Comparison of ENCODE assay signal across 17 cellular contexts in the genomic region with DNA sequence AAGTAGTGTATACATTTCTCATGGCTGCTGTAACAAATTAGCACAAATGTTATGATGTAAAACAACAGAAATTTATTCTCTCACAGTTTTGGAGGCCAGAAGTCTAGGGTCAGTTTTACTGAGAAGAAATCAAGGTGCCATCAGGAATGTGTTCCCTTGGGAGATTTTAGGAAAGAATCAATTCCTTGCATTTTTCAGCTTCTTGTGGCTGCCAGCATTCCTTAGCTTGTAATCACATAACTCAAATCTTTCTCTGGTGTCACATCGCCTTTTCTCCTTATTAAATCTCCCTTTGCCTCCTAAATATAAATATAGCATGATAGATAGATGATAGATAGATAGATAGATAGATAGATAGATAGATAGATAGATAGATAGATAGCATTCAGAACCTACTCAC.
A peak's percentile ranks its signal among the peaks of the same experiment; 100 is the strongest.
DNase-seq lines count a peak whose midpoint lies in the region; ATAC-seq and TF ChIP-seq lines count a peak whose summit lies in the region.
"Had no signal": no experiment of that assay in that cellular context is flagged by ENCODE, and none has a peak within 500 bp of the region (broad histone marks: within the 10 kb centered on the region; RNA-seq: fewer than 3 reads in every experiment).

No MANE protein-coding gene starts in this region.

- no peaks in the 10 kb centered on the region for H3K9me3 Mint-ChIP-seq in activated T-helper 1 cell treated with anti-CD3 and anti-CD28 coated beads, Interleukin-12 subunit alpha, Interleukin-12 subunit beta, Interleukin-2, Interleukin-4 antibody, amounts not matched to agents 30 ng/mL and 10 ng/mL and 1 ng/mL, durations not matched to agents 14 hours and 24 hours and 36 hours

- H3F3A ChIP-seq in SK-N-SH (replicated peaks; ENCODE audit: insufficient read depth) (no peaks in the 10 kb centered on the region), smooth muscle cell (ENCODE audit: low read depth) (no peaks in the 10 kb centered on the region)

- WGBS in SK-N-SH (ENCODE audit: low lambda C conversion rate), result 10% methylated on average over 1 of the region's 1 CpG
- WGBS in smooth muscle cell (ENCODE audit: low lambda C conversion rate), result 23% methylated on average over 1 of the region's 1 CpG

- no peak for TF ChIP-seq RAD21 in SK-N-SH (IDR thresholded peaks at IDR 0.05; ENCODE audit: low read length)

- H3K4me3 Mint-ChIP-seq in activated T-helper 1 cell treated with anti-CD3 and anti-CD28 coated beads, Interleukin-12 subunit alpha, Interleukin-12 subunit beta, Interleukin-2, Interleukin-4 antibody, amounts not matched to agents 30 ng/mL and 10 ng/mL and 1 ng/mL, durations not matched to agents 14 hours and 24 hours and 36 hours, result no peak overlapping the region
- H3K4me3 Mint-ChIP-seq: CD8-positive, alpha-beta T cell had no signal

- H3K9me3 ChIP-seq in SK-N-SH (no peaks in the 10 kb centered on the region), smooth muscle cell (replicated peaks; ENCODE audit: low read depth) (no peaks in the 10 kb centered on the region)
- H3K9me3 ChIP-seq: BLaER1 had no signal

- no peaks in the 10 kb centered on the region for H3K9me2 ChIP-seq in SK-N-SH

- no peak overlapping the region for H3K4me2 ChIP-seq in SK-N-SH
- H3K4me2 ChIP-seq in smooth muscle cell, result peak overlapping the region; percentile 19
- H3K4me2 ChIP-seq: BLaER1 had no signal

- H3K4me1 Mint-ChIP-seq in activated T-helper 1 cell treated with anti-CD3 and anti-CD28 coated beads, Interleukin-12 subunit alpha, Interleukin-12 subunit beta, Interleukin-2, Interleukin-4 antibody, amounts not matched to agents 30 ng/mL and 10 ng/mL and 1 ng/mL, durations not matched to agents 14 hours and 24 hours and 36 hours (ENCODE audit: low read depth), result no peaks in the 10 kb centered on the region

- no peak overlapping the region for H3K27ac Mint-ChIP-seq in activated T-helper 1 cell treated with anti-CD3 and anti-CD28 coated beads, Interleukin-12 subunit alpha, Interleukin-12 subunit beta, Interleukin-2, Interleukin-4 antibody, amounts not matched to agents 30 ng/mL and 10 ng/mL and 1 ng/mL, durations not matched to agents 14 hours and 24 hours and 36 hours
- H3K27ac Mint-ChIP-seq: CD8-positive, alpha-beta T cell had no signal

- no peaks in the 10 kb centered on the region for H3K79me2 ChIP-seq in SK-N-SH (ENCODE audit: insufficient read depth)
- no peaks in the 10 kb centered on the region for H3K79me2 ChIP-seq in smooth muscle cell (ENCODE audit: low read depth)

- H3K27me3 ChIP-seq in SK-N-SH (ENCODE audit: insufficient read depth) (no peaks in the 10 kb centered on the region), smooth muscle cell (ENCODE audit: low read depth) (no peaks in the 10 kb centered on the region)
- H3K27me3 ChIP-seq: BLaER1 had no signal

- H3K4me3 ChIP-seq in SK-N-SH (ENCODE audit: low read depth in 2 of 2, low read length in 1 of 2), result no peak overlapping the region
- H3K4me3 ChIP-seq in smooth muscle cell, result no peak overlapping the region
- H3K4me3 ChIP-seq: BLaER1 had no signal

- H4K20me1 ChIP-seq in SK-N-SH (ENCODE audit: insufficient read depth), result no peaks in the 10 kb centered on the region
- no peaks in the 10 kb centered on the region for H4K20me1 ChIP-seq in smooth muscle cell (ENCODE audit: low read depth)
- H4K20me1 ChIP-seq: BLaER1 had no signal

- CTCF ChIA-PET in SK-N-SH (lab: Yijun Ruan, JAX), result no interaction called here

- no peaks in the 10 kb centered on the region for H3K36me3 ChIP-seq in SK-N-SH (replicated peaks in 1 of 2; ENCODE audit: control insufficient read depth in 1 of 2, insufficient read depth in 2 of 2, low read length in 1 of 2)
- no peaks in the 10 kb centered on the region for H3K36me3 ChIP-seq in smooth muscle cell (ENCODE audit: low read depth)
- H3K36me3 ChIP-seq: BLaER1 had no signal

- no peak for ATAC-seq in SK-N-SH treated with all-trans-retinoic acid at 6 μM for 48 hours
- no peak for ATAC-seq in left ventricle myocardium superior
- ATAC-seq in left cardiac atrium, result no peak
- ATAC-seq: CD8-positive, alpha-beta T cell had no signal

- no peak overlapping the region for H2AFZ ChIP-seq in SK-N-SH (ENCODE audit: low read depth)
- H2AFZ ChIP-seq in smooth muscle cell (ENCODE audit: low read depth), result no peak overlapping the region

- intact Hi-C loops in activated T-helper 1 cell treated with anti-CD3 and anti-CD28 coated beads, Interleukin-12 subunit alpha, Interleukin-12 subunit beta, Interleukin-2, Interleukin-4 antibody, amounts not matched to agents 30 ng/mL and 10 ng/mL and 1 ng/mL, durations not matched to agents 14 hours and 24 hours and 36 hours (cut with micrococcal nuclease), result no loop called here
- intact Hi-C loops in left ventricle myocardium superior (cut with micrococcal nuclease), result no loop called here
- intact Hi-C loops in left cardiac atrium (cut with DNase I), result no loop called here

- TF ChIP-seq EP300 in SK-N-SH (IDR thresholded peaks at IDR 0.05; ENCODE audit: borderline replicate concordance in 1 of 2, low read depth in 1 of 2, low read length in 1 of 2), result no peak

- no peaks in the 10 kb centered on the region for H3K27me3 Mint-ChIP-seq in activated T-helper 1 cell treated with anti-CD3 and anti-CD28 coated beads, Interleukin-12 subunit alpha, Interleukin-12 subunit beta, Interleukin-2, Interleukin-4 antibody, amounts not matched to agents 30 ng/mL and 10 ng/mL and 1 ng/mL, durations not matched to agents 14 hours and 24 hours and 36 hours (ENCODE audit: insufficient read depth)

- H3K9ac ChIP-seq in SK-N-SH (no peak overlapping the region), smooth muscle cell (ENCODE audit: low read depth) (peak overlapping the region; percentile 17)
- H3K9ac ChIP-seq: BLaER1 had no signal

- POLR2A ChIA-PET in SK-N-SH (lab: Yijun Ruan, JAX), result no interaction called here

- TF ChIP-seq CTCF in SK-N-SH (IDR thresholded peaks at IDR 0.05) (no peak), smooth muscle cell (IDR thresholded peaks at IDR 0.05; ENCODE audit: borderline replicate concordance, insufficient read depth, poor library complexity, severe bottlenecking) (no peak)

- no peaks in the 10 kb centered on the region for H3K36me3 Mint-ChIP-seq in activated T-helper 1 cell treated with anti-CD3 and anti-CD28 coated beads, Interleukin-12 subunit alpha, Interleukin-12 subunit beta, Interleukin-2, Interleukin-4 antibody, amounts not matched to agents 30 ng/mL and 10 ng/mL and 1 ng/mL, durations not matched to agents 14 hours and 24 hours and 36 hours (ENCODE audit: low read depth)
- H3K36me3 Mint-ChIP-seq: CD8-positive, alpha-beta T cell had no signal

- DNase-seq in SK-N-SH (no peak), astrocyte of the hippocampus (ENCODE audit: low read depth, low spot score) (peak; percentile 63), kidney tubule cell (ENCODE audit: low spot score) (peak; percentile 2), smooth muscle cell (lab: John Stamatoyannopoulos, UW; ENCODE audit: unreplicated experiment) (no peak), left ventricle myocardium superior (no peak), left cardiac atrium (no peak)
- no peak for DNase-seq in activated T-helper 1 cell treated with anti-CD3 and anti-CD28 coated beads, Interleukin-12 subunit alpha, Interleukin-12 subunit beta, Interleukin-2, Interleukin-4 antibody, amounts not matched to agents 30 ng/mL and 10 ng/mL and 1 ng/mL, durations not matched to agents 14 hours and 24 hours and 36 hours (ENCODE audit: low spot score)
- DNase-seq: CD8-positive, alpha-beta T cell; DMS79; MM.1S; NCI-H1092 treated with DMSO at 0.1 percent for 48 hours; NCI-H1930; NCI-H69; SIG-M5 had no signal

- no peaks in the 10 kb centered on the region; a peak in 1 of 4 replicates for H3K4me1 ChIP-seq in SK-N-SH (ENCODE audit: control insufficient read depth in 1 of 2, insufficient read depth in 2 of 2, low read depth in 1 of 2, low read length in 1 of 2)
- no peaks in the 10 kb centered on the region for H3K4me1 ChIP-seq in smooth muscle cell (ENCODE audit: low read depth)
- H3K4me1 ChIP-seq: BLaER1 had no signal

- H3K27ac ChIP-seq in SK-N-SH (ENCODE audit: low read depth in 2 of 2, low read length in 1 of 2) (no peak overlapping the region), smooth muscle cell (ENCODE audit: low read depth) (peak overlapping the region; percentile 51)
- H3K27ac ChIP-seq: 22Rv1, BLaER1 had no signal

TF ChIP-seq in SK-N-SH treated with all-trans-retinoic acid at 6 μM for 48 hours, 23 proteins besides CTCF, POLR2A, EP300 and RAD21:
- 0 out of 2 replicates have a peak, but pooled peaks have one; percentile 10 for TF ChIP-seq GLIS3 (CRISPR knock-in tag; IDR thresholded peaks at IDR 0.05)
- TF ChIP-seq ISL1 (CRISPR knock-in tag; IDR thresholded peaks at IDR 0.05), result peak; percentile 66
- TF ChIP-seq SNAI2 (CRISPR knock-in tag; IDR thresholded peaks at IDR 0.05), result no peak

TF ChIP-seq in SK-N-SH, 30 proteins besides CTCF, POLR2A, EP300 and RAD21 (continues in another document):
- TF ChIP-seq NFIC (IDR thresholded peaks at IDR 0.05; ENCODE audit: borderline replicate concordance), result no peak
- TF ChIP-seq ELF1 (IDR thresholded peaks at IDR 0.05), result no peak
- no peak for TF ChIP-seq FOSL2 (IDR thresholded peaks at IDR 0.05; ENCODE audit: borderline replicate concordance, low read depth)
- no peak for TF ChIP-seq YY1 (IDR thresholded peaks at IDR 0.05; ENCODE audit: low read depth)
- TF ChIP-seq, protein P1, sequence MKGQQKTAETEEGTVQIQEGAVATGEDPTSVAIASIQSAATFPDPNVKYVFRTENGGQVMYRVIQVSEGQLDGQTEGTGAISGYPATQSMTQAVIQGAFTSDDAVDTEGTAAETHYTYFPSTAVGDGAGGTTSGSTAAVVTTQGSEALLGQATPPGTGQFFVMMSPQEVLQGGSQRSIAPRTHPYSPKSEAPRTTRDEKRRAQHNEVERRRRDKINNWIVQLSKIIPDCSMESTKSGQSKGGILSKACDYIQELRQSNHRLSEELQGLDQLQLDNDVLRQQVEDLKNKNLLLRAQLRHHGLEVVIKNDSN (IDR thresholded peaks at IDR 0.05; ENCODE audit: borderline replicate concordance, low read depth), result no peak
- TF ChIP-seq GABPA (IDR thresholded peaks at IDR 0.05; ENCODE audit: low read depth), result no peak
- TF ChIP-seq, protein P2, sequence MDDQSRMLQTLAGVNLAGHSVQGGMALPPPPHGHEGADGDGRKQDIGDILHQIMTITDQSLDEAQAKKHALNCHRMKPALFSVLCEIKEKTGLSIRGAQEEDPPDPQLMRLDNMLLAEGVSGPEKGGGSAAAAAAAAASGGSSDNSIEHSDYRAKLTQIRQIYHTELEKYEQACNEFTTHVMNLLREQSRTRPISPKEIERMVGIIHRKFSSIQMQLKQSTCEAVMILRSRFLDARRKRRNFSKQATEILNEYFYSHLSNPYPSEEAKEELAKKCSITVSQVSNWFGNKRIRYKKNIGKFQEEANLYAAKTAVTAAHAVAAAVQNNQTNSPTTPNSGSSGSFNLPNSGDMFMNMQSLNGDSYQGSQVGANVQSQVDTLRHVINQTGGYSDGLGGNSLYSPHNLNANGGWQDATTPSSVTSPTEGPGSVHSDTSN (IDR thresholded peaks at IDR 0.05), result no peak
- TF ChIP-seq, protein P3, sequence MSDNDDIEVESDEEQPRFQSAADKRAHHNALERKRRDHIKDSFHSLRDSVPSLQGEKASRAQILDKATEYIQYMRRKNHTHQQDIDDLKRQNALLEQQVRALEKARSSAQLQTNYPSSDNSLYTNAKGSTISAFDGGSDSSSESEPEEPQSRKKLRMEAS (IDR thresholded peaks at IDR 0.05; ENCODE audit: low read depth), result no peak
- TF ChIP-seq RFX5 (IDR thresholded peaks at IDR 0.05; ENCODE audit: low read length), result no peak

Comparison
In these comparisons a context has a peak if more than half of its experiments do, and no peak if none do; other contexts are left out.
1. DNase-seq: peak in astrocyte of the hippocampus (single experiment) and kidney tubule cell (single experiment); none in SK-N-SH (single experiment), smooth muscle cell (single experiment), activated T-helper 1 cell treated with anti-CD3 and anti-CD28 coated beads, Interleukin-12 subunit alpha, Interleukin-12 subunit beta, Interleukin-2, Interleukin-4 antibody, amounts not matched to agents 30 ng/mL and 10 ng/mL and 1 ng/mL, durations not matched to agents 14 hours and 24 hours and 36 hours (single experiment), left ventricle myocardium superior (single experiment) and left cardiac atrium (single experiment).